14 cellular contexts compared by ENCODE assay signal in genomic region chr2:23583467-23583866, GRCh38.
DNase-seq lines count a peak whose midpoint lies in the region; ATAC-seq and TF ChIP-seq lines count a peak whose summit lies in the region.
"Had no signal": no experiment of that assay in that cellular context is flagged by ENCODE, and none has a peak within 500 bp of the region (broad histone marks: within the 10 kb centered on the region; RNA-seq: fewer than 3 reads in every experiment).

No MANE protein-coding gene starts in this region.

- in situ Hi-C loops in transverse colon (cut with MboI; ENCODE audit: low pct_ligation_motif_present in 1 of 4, low pct_unique_long_range_greater_than_20kb in 1 of 4, low sequenced_read_pairs in 3 of 4): no loop called here

- H3K9me3 Mint-ChIP-seq in brain: no peaks in the 10 kb centered on the region
- no peaks in the 10 kb centered on the region for H3K9me3 Mint-ChIP-seq in activated naive CD4-positive, alpha-beta T cell treated with anti-CD3 and anti-CD28 coated beads, Interleukin-2, amount 50 U/mL, for 72 hours

- WGBS in psoas muscle, 3 donors: 88 to 94% (median 91%) methylated on average over 8 of the region's 8 CpGs
- WGBS in transverse colon (ENCODE audit: low coverage in 1 of 2), 2 donors: 85 to 94% methylated on average over 8 of the region's 8 CpGs

- H3K4me3 ChIP-seq in psoas muscle: no peak overlapping the region
- no peak overlapping the region for H3K4me3 ChIP-seq in transverse colon
- H3K4me3 ChIP-seq: BLaER1 treated with 17β-estradiol and CSF1 and Interleukin-3, amounts not matched to agents 10 nM and 100 nM; MG63; PC-9 had no signal

- peak overlapping the region in 3 of 5 experiments; percentile 45 to 82 (median 52) for H3K27ac Mint-ChIP-seq in brain
- H3K27ac Mint-ChIP-seq in activated naive CD4-positive, alpha-beta T cell treated with anti-CD3 and anti-CD28 coated beads, Interleukin-2, amount 50 U/mL, for 72 hours: no peak overlapping the region

- TF ChIP-seq CTCF in brain (conservative IDR thresholded peaks at IDR 0.05) (no peak), psoas muscle (IDR thresholded peaks at IDR 0.05) (no peak), transverse colon (IDR thresholded peaks at IDR 0.05) (no peak), GM20000 (IDR thresholded peaks at IDR 0.05; ENCODE audit: extremely low read depth, missing control alignments) (no peak)

- H3K4me1 ChIP-seq in psoas muscle (peaks cover 17% of the 10 kb centered on the region), transverse colon (peaks cover 0 to 4% (median 0%) of the 10 kb centered on the region in 4 donors)

- no peak for TF ChIP-seq EP300 in transverse colon (IDR thresholded peaks at IDR 0.05; ENCODE audit: low read depth)

- H3K9me3 ChIP-seq in psoas muscle (no peaks in the 10 kb centered on the region), transverse colon (no peaks in the 10 kb centered on the region)
- H3K9me3 ChIP-seq: BLaER1 treated with 17β-estradiol and CSF1 and Interleukin-3, amounts not matched to agents 10 nM and 100 nM; MG63 had no signal

- intact Hi-C loops in psoas muscle (cut with DNase I): loop anchor here in 1 of 2 donors (10.0 kb wide), 1 partner anchor 159 kb away; no protein-coding TSS in a partner anchor
- intact Hi-C loops in transverse colon (cut with DNase I; ENCODE audit: low total_unique reads): no loop called here

- ATAC-seq in psoas muscle (no peak), GM21576 (IDR thresholded peaks at IDR 0.05; ENCODE audit: unreplicated experiment) (no peak)
- ATAC-seq in activated naive CD4-positive, alpha-beta T cell treated with anti-CD3 and anti-CD28 coated beads, Interleukin-2, amount 50 U/mL, for 72 hours: no peak

- H3K27me3 Mint-ChIP-seq in brain: peaks cover 10% of the 10 kb centered on the region

- no peak for TF ChIP-seq POLR2A in transverse colon (IDR thresholded peaks at IDR 0.05)

- no peaks in the 10 kb centered on the region for H3K36me3 ChIP-seq in psoas muscle (ENCODE audit: insufficient read depth in 1 of 2, low read depth in 1 of 2)
- no peaks in the 10 kb centered on the region for H3K36me3 ChIP-seq in transverse colon
- H3K36me3 ChIP-seq: BLaER1 treated with 17β-estradiol and CSF1 and Interleukin-3, amounts not matched to agents 10 nM and 100 nM; MG63 had no signal

- H3K27me3 ChIP-seq in psoas muscle (ENCODE audit: insufficient read depth in 3 of 3, low read length in 2 of 3) (no peaks in the 10 kb centered on the region), transverse colon (no peaks in the 10 kb centered on the region)
- H3K27me3 ChIP-seq: MG63 had no signal

- H3K27ac ChIP-seq in psoas muscle: peak overlapping the region; percentile 78
- peak overlapping the region; percentile 65 to 79 (median 72) for H3K27ac ChIP-seq in transverse colon
- H3K27ac ChIP-seq: BLaER1 treated with 17β-estradiol and CSF1 and Interleukin-3, amounts not matched to agents 10 nM and 100 nM; PC-9 had no signal

- H3K36me3 Mint-ChIP-seq in brain: no peaks in the 10 kb centered on the region
- H3K36me3 Mint-ChIP-seq in activated naive CD4-positive, alpha-beta T cell treated with anti-CD3 and anti-CD28 coated beads, Interleukin-2, amount 50 U/mL, for 72 hours: no peaks in the 10 kb centered on the region

- H3K4me1 Mint-ChIP-seq in brain: peaks cover 59% of the 10 kb centered on the region

- peak; percentile 45 for DNase-seq in NCI-H1694 treated with DMSO at 0.1 percent for 48 hours (lab: John Stamatoyannopoulos, UW)
- no peak for DNase-seq in NCI-H1694 (lab: John Stamatoyannopoulos, UW)
- peak in 1 of 2 donors; percentile 4 for DNase-seq in psoas muscle
- no peak for DNase-seq in transverse colon
- no peak for DNase-seq in activated naive CD4-positive, alpha-beta T cell treated with anti-CD3 and anti-CD28 coated beads, Interleukin-2, amount 50 U/mL, for 72 hours (ENCODE audit: low spot score in 2 of 2)
- DNase-seq in GM20000 (ENCODE audit: low spot score): no peak
- DNase-seq: 8988T, H7, MG63, NCI-H2029 treated with DMSO at 0.1 percent for 48 hours, PC-9 had no signal

- H3K4me3 Mint-ChIP-seq in brain: no peak overlapping the region

Comparison
In these comparisons a context has a peak if more than half of its experiments do, and no peak if none do; other contexts are left out.
1. H3K27ac Mint-ChIP-seq: peak in brain (3 of 5); none in activated naive CD4-positive, alpha-beta T cell treated with anti-CD3 and anti-CD28 coated beads, Interleukin-2, amount 50 U/mL, for 72 hours (0 of 2).